In genomic region chr6:33700391-33701050, GRCh38 we compare ENCODE assay signal across 2 cellular contexts.
TF ChIP-seq lines count a peak whose summit lies in the region.

No MANE protein-coding gene starts in this region.

TF ChIP-seq in HCT116, 20 proteins besides CTCF, POLR2A, EP300 and RAD21:
- no peak for TF ChIP-seq EGR1 (IDR thresholded peaks at IDR 0.05; ENCODE audit: low read depth)
- TF ChIP-seq SP1 (IDR thresholded peaks at IDR 0.05; ENCODE audit: low read depth): no peak
- no peak for TF ChIP-seq POLR2AphosphoS5 (IDR thresholded peaks at IDR 0.05; ENCODE audit: low read depth, low read length)
- TF ChIP-seq SRF (IDR thresholded peaks at IDR 0.05; ENCODE audit: low read depth): no peak
- no peak for TF ChIP-seq ZBTB33 (IDR thresholded peaks at IDR 0.05; ENCODE audit: extremely low read depth, insufficient replicate concordance, low read length)
- no peak for TF ChIP-seq JUND (IDR thresholded peaks at IDR 0.05)
- no peak for TF ChIP-seq ZFX (IDR thresholded peaks at IDR 0.05)
- TF ChIP-seq CBX3 (IDR thresholded peaks at IDR 0.05; ENCODE audit: low read depth): no peak
- no peak; the same call in 1 of the 2 replicates for TF ChIP-seq MAX (IDR thresholded peaks at IDR 0.05)
- TF ChIP-seq SIN3A (IDR thresholded peaks at IDR 0.05; ENCODE audit: low read depth): no peak
- TF ChIP-seq ZNF274 (IDR thresholded peaks at IDR 0.05; ENCODE audit: low read depth, low read length): no peak
- TF ChIP-seq CEBPB (IDR thresholded peaks at IDR 0.05; ENCODE audit: low read depth): no peak
- no peak for TF ChIP-seq YY1 (IDR thresholded peaks at IDR 0.05; ENCODE audit: extremely low read depth, insufficient replicate concordance, low read depth, low read length)
- no peak for TF ChIP-seq TCF7L2 (IDR thresholded peaks at IDR 0.05; ENCODE audit: borderline replicate concordance, extremely low read depth, insufficient read depth, insufficient read length)

TF ChIP-seq in endothelial cell of umbilical vein, 7 proteins besides CTCF, POLR2A, EP300 and RAD21:
- no peak for TF ChIP-seq MYC (IDR thresholded peaks at IDR 0.05; ENCODE audit: low read depth, low read length)
- TF ChIP-seq EZH2 (IDR thresholded peaks at IDR 0.05; ENCODE audit: borderline replicate concordance, low read depth, low read length, severe bottlenecking): no peak
- no peak for TF ChIP-seq GATA2 (IDR thresholded peaks at IDR 0.05; ENCODE audit: insufficient read depth, insufficient read length, low read depth, low read length)
TF ChIP-seq in endothelial cell of umbilical vein: peak in this region for 0.
